Comparison of ENCODE assay signal across 8 cellular contexts in genomic region chr2:25822190-25823117, GRCh38.
DNase-seq lines count a peak whose midpoint lies in the region; ATAC-seq and TF ChIP-seq lines count a peak whose summit lies in the region.

No MANE protein-coding gene starts in this region.

- H3K27me3 Mint-ChIP-seq in nephron progenitor cell (ENCODE audit: low read depth, poor library complexity) = no peaks in the 10 kb centered on the region
- no peaks in the 10 kb centered on the region for H3K27me3 Mint-ChIP-seq in stimulated activated naive CD8-positive, alpha-beta T cell treated with anti-CD3 and anti-CD28 coated beads, Interleukin-15, Interleukin-2, amounts not matched to agents 100 ng/mL and 50 ng/mL, for 24 hours

- peak overlapping the region; percentile 17 for H3K27ac Mint-ChIP-seq in nephron progenitor cell
- peak overlapping the region; percentile 92 for H3K27ac Mint-ChIP-seq in stimulated activated naive CD8-positive, alpha-beta T cell treated with anti-CD3 and anti-CD28 coated beads, Interleukin-15, Interleukin-2, amounts not matched to agents 100 ng/mL and 50 ng/mL, for 24 hours

- peak overlapping the region; percentile 82 for H3K4me3 ChIP-seq in endocrine pancreas (ENCODE audit: control insufficient read depth, insufficient read depth, low read length)

- H3K4me3 Mint-ChIP-seq in nephron progenitor cell = no peak overlapping the region
- H3K4me3 Mint-ChIP-seq in stimulated activated naive CD8-positive, alpha-beta T cell treated with anti-CD3 and anti-CD28 coated beads, Interleukin-15, Interleukin-2, amounts not matched to agents 100 ng/mL and 50 ng/mL, for 24 hours = peak overlapping the region; percentile 83

- no peaks in the 10 kb centered on the region for H3K9me3 Mint-ChIP-seq in nephron progenitor cell
- no peaks in the 10 kb centered on the region for H3K9me3 Mint-ChIP-seq in stimulated activated naive CD8-positive, alpha-beta T cell treated with anti-CD3 and anti-CD28 coated beads, Interleukin-15, Interleukin-2, amounts not matched to agents 100 ng/mL and 50 ng/mL, for 24 hours

- H3K36me3 ChIP-seq in endocrine pancreas (ENCODE audit: control insufficient read depth, insufficient read depth, low read length) = no peaks in the 10 kb centered on the region

- peak; percentile 22 to 28 for DNase-seq in activated CD8-positive, alpha-beta memory T cell treated with anti-CD3 and anti-CD28 coated beads for 4 hours (ENCODE audit: low read depth in 2 of 2)
- DNase-seq in nephron progenitor cell (no peak), NOMO-1 (lab: John Stamatoyannopoulos, UW; ENCODE audit: unreplicated experiment in 2 of 2) (no peak), DMS 273 treated with DMSO at 0.1 percent for 48 hours (lab: John Stamatoyannopoulos, UW) (no peak)

- H3K4me1 ChIP-seq in endocrine pancreas (ENCODE audit: control insufficient read depth, insufficient read depth, low read length) = peaks cover 4% of the 10 kb centered on the region

- ATAC-seq in GM19035 (IDR thresholded peaks at IDR 0.05; ENCODE audit: unreplicated experiment) = peak; percentile 41
- no peak for ATAC-seq in GM21390 (IDR thresholded peaks at IDR 0.05; ENCODE audit: unreplicated experiment)

- peak overlapping the region; percentile 22 for H3K9ac ChIP-seq in endocrine pancreas (ENCODE audit: control insufficient read depth, insufficient read depth, low read length)

- no peaks in the 10 kb centered on the region for H3K27me3 ChIP-seq in endocrine pancreas (ENCODE audit: control insufficient read depth, insufficient read depth, low read length)

- no peaks in the 10 kb centered on the region for H3K4me1 Mint-ChIP-seq in nephron progenitor cell
- peaks cover 89% of the 10 kb centered on the region for H3K4me1 Mint-ChIP-seq in stimulated activated naive CD8-positive, alpha-beta T cell treated with anti-CD3 and anti-CD28 coated beads, Interleukin-15, Interleukin-2, amounts not matched to agents 100 ng/mL and 50 ng/mL, for 24 hours (ENCODE audit: low read depth)

- H3K36me3 Mint-ChIP-seq in nephron progenitor cell (ENCODE audit: low read depth) = peaks cover 24% of the 10 kb centered on the region
- H3K36me3 Mint-ChIP-seq in stimulated activated naive CD8-positive, alpha-beta T cell treated with anti-CD3 and anti-CD28 coated beads, Interleukin-15, Interleukin-2, amounts not matched to agents 100 ng/mL and 50 ng/mL, for 24 hours (ENCODE audit: low read depth) = peaks cover 30% of the 10 kb centered on the region

- H3K9me3 ChIP-seq in endocrine pancreas (ENCODE audit: control insufficient read depth, low read length) = no peaks in the 10 kb centered on the region

- no peak for TF ChIP-seq CTCF in nephron progenitor cell (IDR thresholded peaks at IDR 0.05)

Comparison
In these comparisons a context has a peak if more than half of its experiments do, and no peak if none do; other contexts are left out.
1. DNase-seq: peak in activated CD8-positive, alpha-beta memory T cell treated with anti-CD3 and anti-CD28 coated beads for 4 hours (2 of 2); none in nephron progenitor cell (single experiment), NOMO-1 (0 of 2) and DMS 273 treated with DMSO at 0.1 percent for 48 hours (single experiment).